ENCODE assay signal across 15 cellular contexts in genomic region chr12:71476513-71476912, GRCh38. TPM values are rescaled to one million over a fixed set of nuclear protein-coding genes. Genes with fewer than 3 reads are reported as not detected.
DNase-seq lines count a peak whose midpoint lies in the region; ATAC-seq and TF ChIP-seq lines count a peak whose summit lies in the region.
"Had no signal": no experiment of that assay in that cellular context is flagged by ENCODE, and none has a peak within 500 bp of the region (broad histone marks: within the 10 kb centered on the region; RNA-seq: fewer than 3 reads in every experiment).

No MANE protein-coding gene starts in this region.

- H3K4me1 ChIP-seq in GM23248 (ENCODE audit: insufficient read depth) (peaks cover 33% of the 10 kb centered on the region), adipocyte (ENCODE audit: control insufficient read depth, insufficient read depth, low read length) (peaks cover 33% of the 10 kb centered on the region), foreskin keratinocyte (no peaks in the 10 kb centered on the region), skeletal muscle satellite cell (ENCODE audit: control insufficient read depth, insufficient read depth, low read length) (peaks cover 29% of the 10 kb centered on the region)

- TF ChIP-seq CTCF in foreskin keratinocyte (conservative IDR thresholded peaks at IDR 0.05) = no peak

- WGBS in GM23248 (ENCODE audit: low coverage in 1 of 2, low lambda C conversion rate in 2 of 2, missing lambda C conversion rate in 2 of 2), 2 experiments = 0% methylated on average over 3 of the region's 3 CpGs

- H3K27ac ChIP-seq in GM23248 (peak overlapping the region; percentile 35; the same call in 1 of the 2 replicates), foreskin keratinocyte (no peak overlapping the region)
- H3K27ac ChIP-seq: HL-60 had no signal

- peak overlapping the region; percentile 62 for H3K4me2 ChIP-seq in GM23248 (ENCODE audit: unreplicated experiment)
- peak overlapping the region; percentile 37 for H3K4me2 ChIP-seq in skeletal muscle satellite cell (ENCODE audit: low read length)

- H3K27me3 ChIP-seq in GM23248 (replicated peaks; ENCODE audit: insufficient read depth) = no peaks in the 10 kb centered on the region
- H3K27me3 ChIP-seq in adipocyte (replicated peaks; ENCODE audit: control insufficient read depth, insufficient read depth, low read length) = no peaks in the 10 kb centered on the region
- H3K27me3 ChIP-seq in foreskin keratinocyte = peaks cover 10% of the 10 kb centered on the region
- no peaks in the 10 kb centered on the region for H3K27me3 ChIP-seq in skeletal muscle satellite cell (ENCODE audit: control insufficient read depth, insufficient read depth, low read length)

- no peaks in the 10 kb centered on the region for H3K9me3 ChIP-seq in GM23248 (ENCODE audit: low read depth)
- no peaks in the 10 kb centered on the region for H3K9me3 ChIP-seq in adipocyte (ENCODE audit: control insufficient read depth, low read length)
- no peaks in the 10 kb centered on the region for H3K9me3 ChIP-seq in skeletal muscle satellite cell (replicated peaks; ENCODE audit: low read length)

- H3K4me3 ChIP-seq in GM23248 = 0 out of 2 replicates have a peak overlapping the region, but pooled peaks have one; percentile 21
- peak overlapping the region; percentile 69 for H3K4me3 ChIP-seq in adipocyte (ENCODE audit: low read length)
- no peak overlapping the region for H3K4me3 ChIP-seq in skeletal muscle satellite cell (ENCODE audit: low read length)

- no peaks in the 10 kb centered on the region for H4K20me1 ChIP-seq in GM23248 (ENCODE audit: insufficient read depth)

- peaks cover 6% of the 10 kb centered on the region for H3F3A ChIP-seq in GM23248 (ENCODE audit: insufficient read depth)

- peak; percentile 48 for ATAC-seq in foreskin keratinocyte

- H3K79me2 ChIP-seq in GM23248 (ENCODE audit: insufficient read depth) = no peaks in the 10 kb centered on the region

- no peak overlapping the region; the same call in 1 of the 2 replicates for H3K9ac ChIP-seq in GM23248
- H3K9ac ChIP-seq in adipocyte (ENCODE audit: low read length) = peak overlapping the region; percentile 84
- peak overlapping the region; percentile 11 for H3K9ac ChIP-seq in skeletal muscle satellite cell (ENCODE audit: low read depth, low read length)

- H2AFZ ChIP-seq in GM23248 = no peak overlapping the region

- H3K9me2 ChIP-seq in GM23248 (ENCODE audit: insufficient read depth) = no peaks in the 10 kb centered on the region

- H3K36me3 ChIP-seq in GM23248 (ENCODE audit: low read depth) (no peaks in the 10 kb centered on the region), adipocyte (ENCODE audit: control insufficient read depth, insufficient read depth, low read length, severe bottlenecking) (no peaks in the 10 kb centered on the region), skeletal muscle satellite cell (ENCODE audit: insufficient read depth, low read length) (no peaks in the 10 kb centered on the region)

- in situ Hi-C loops in GM23248 (cut with MboI) = no loop called here

- DNase-seq in GM23248 (peak; percentile 88), adipocyte (ENCODE audit: low read depth) (peak; percentile 77), foreskin keratinocyte (peak; percentile 27 to 69), NCI-H774 (lab: John Stamatoyannopoulos, UW) (no peak), NCI-H510A (lab: John Stamatoyannopoulos, UW) (no peak), cerebellar cortex (ENCODE audit: low spot score) (no peak)
- no peak for DNase-seq in stimulated activated CD4-positive, alpha-beta T cell treated with anti-CD3 and anti-CD28 coated beads, Interleukin-2, amount 100 ng/mL, for 24 hours
- DNase-seq: activated B cell treated with CpG ODN at 0.5 μM for 24 hours; Calu3; dermis blood vessel endothelial cell; NCI-H1105; SIG-M5; stimulated activated CD4-positive, alpha-beta T cell treated with anti-CD3 and anti-CD28 coated beads, Interleukin-15, amount 100 ng/mL, for 24 hours had no signal

RNA-seq across cellular contexts. Expression of gene LGR5, which starts 36.9 kb away (rescaled TPM):
- not detected in 2 replicates for total RNA-seq in GM23248 (2014; rRNA removed; shearing (Covaris generic))
- polyA plus RNA-seq in GM23248 (2016; fragmentation: Nextera tagmentation; extraction: Ambion mirVana) = not detected in 2 replicates
- total RNA-seq in foreskin keratinocyte = not detected in 2 replicates
- polyA plus RNA-seq in foreskin keratinocyte = not detected in 2 replicates
- not detected in 2 replicates for total RNA-seq in skeletal muscle satellite cell (2012; rRNA removed)
- total RNA-seq: activated B cell treated with CpG ODN at 0.5 μM for 24 hours, dermis blood vessel endothelial cell had no signal

Comparison
In these comparisons a context has a peak if more than half of its experiments do, and no peak if none do; other contexts are left out.
1. DNase-seq: peak in GM23248 (single experiment), adipocyte (single experiment) and foreskin keratinocyte (2 of 2); none in NCI-H774 (single experiment), NCI-H510A (single experiment), cerebellar cortex (single experiment) and stimulated activated CD4-positive, alpha-beta T cell treated with anti-CD3 and anti-CD28 coated beads, Interleukin-2, amount 100 ng/mL, for 24 hours (0 of 2).